In genomic region chr12:109915171-109916040, GRCh38 we compare ENCODE assay signal across 25 cellular contexts. TPM values are rescaled to one million over a fixed set of nuclear protein-coding genes. Genes with fewer than 3 reads are reported as not detected.
DNase-seq lines count a peak whose midpoint lies in the region; ATAC-seq and TF ChIP-seq lines count a peak whose summit lies in the region.
"Had no signal": no experiment of that assay in that cellular context is flagged by ENCODE, and none has a peak within 500 bp of the region (broad histone marks: within the 10 kb centered on the region; RNA-seq: fewer than 3 reads in every experiment).

No MANE protein-coding gene starts in this region.

- H3K27me3 Mint-ChIP-seq in CD14-positive monocyte (ENCODE audit: low read depth in 3 of 3), result peaks cover 0 to 1% (median 0%) of the 10 kb centered on the region in 3 donors
- peaks cover 3% of the 10 kb centered on the region for H3K27me3 Mint-ChIP-seq in endothelial cell (ENCODE audit: unreplicated experiment)
- H3K27me3 Mint-ChIP-seq: CD4-positive, alpha-beta T cell; stimulated activated naive B cell treated with anti-CD40 and anti-IgM and Interleukin-4, amounts not matched to agents 10 μg/mL and 1 μg/mL and 100 μg/mL, for 72 hours had no signal

- H3K4ac ChIP-seq in trophoblast cell (ENCODE audit: low read depth, low read length), result no peak overlapping the region

- H3K79me2 ChIP-seq in trophoblast cell (ENCODE audit: control insufficient read depth, insufficient read depth, low read length, poor library complexity), result no peaks in the 10 kb centered on the region

- H3K4me1 Mint-ChIP-seq in CD14-positive monocyte, result no peaks in the 10 kb centered on the region
- peaks cover 21% of the 10 kb centered on the region for H3K4me1 Mint-ChIP-seq in endothelial cell (ENCODE audit: unreplicated experiment)

- peaks cover 90 to 99% of the 10 kb centered on the region in 2 donors for H3K36me3 Mint-ChIP-seq in CD14-positive monocyte
- H3K36me3 Mint-ChIP-seq in endothelial cell (ENCODE audit: low read depth, unreplicated experiment), result peaks cover 72% of the 10 kb centered on the region

- no peak overlapping the region for H3K18ac ChIP-seq in trophoblast cell (ENCODE audit: low read length)

- ATAC-seq in GM21786 (IDR thresholded peaks at IDR 0.05; ENCODE audit: unreplicated experiment) (no peak), GM18511 (IDR thresholded peaks at IDR 0.05; ENCODE audit: unreplicated experiment) (no peak)
- ATAC-seq: activated T-cell treated with anti-CD3 and anti-CD28 coated beads, Interleukin-2, amount 50 U/mL, for 4 hours; Right ventricle myocardium inferior; stimulated activated naive B cell treated with anti-CD40 and anti-IgM and Interleukin-4, amounts not matched to agents 10 μg/mL and 1 μg/mL and 100 μg/mL, for 72 hours had no signal

- H2BK12ac ChIP-seq in trophoblast cell (ENCODE audit: low read length), result no peak overlapping the region

- no peak overlapping the region for H4K12ac ChIP-seq in trophoblast cell (ENCODE audit: low read depth, low read length)

- intact Hi-C loops in CD14-positive monocyte (cut with micrococcal nuclease), result no loop called here

- H4K8ac ChIP-seq in trophoblast cell (ENCODE audit: low read depth, low read length), result no peak overlapping the region

- H3K36me3 ChIP-seq in trophoblast cell (ENCODE audit: control insufficient read depth in 1 of 2, insufficient read depth in 2 of 2, low read length in 2 of 2), result peaks cover 36 to 46% of the 10 kb centered on the region in 2 experiments

- no peak overlapping the region for H2AK5ac ChIP-seq in trophoblast cell (ENCODE audit: low read length)

- H3K23ac ChIP-seq in trophoblast cell (ENCODE audit: low read length), result no peak overlapping the region

- no peaks in the 10 kb centered on the region for H3K9me3 Mint-ChIP-seq in CD14-positive monocyte
- H3K9me3 Mint-ChIP-seq in endothelial cell (ENCODE audit: unreplicated experiment), result no peaks in the 10 kb centered on the region
- H3K9me3 Mint-ChIP-seq: activated T-cell treated with anti-CD3 and anti-CD28 coated beads, Interleukin-2, amount 50 U/mL, for 4 hours; CD4-positive, alpha-beta T cell; stimulated activated naive B cell treated with anti-CD40 and anti-IgM and Interleukin-4, amounts not matched to agents 10 μg/mL and 1 μg/mL and 100 μg/mL, for 72 hours had no signal

- H2BK5ac ChIP-seq in trophoblast cell (ENCODE audit: low read depth, low read length, poor library complexity), result no peak overlapping the region

- H3K27me3 ChIP-seq in trophoblast cell (ENCODE audit: insufficient read depth, low read length), result no peaks in the 10 kb centered on the region
- H3K27me3 ChIP-seq: testis had no signal

- H2BK120ac ChIP-seq in trophoblast cell (ENCODE audit: insufficient read depth, low read length, poor library complexity), result no peak overlapping the region

- H3K27ac ChIP-seq in C4-2B (peak overlapping the region; percentile 73), trophoblast cell (ENCODE audit: low read depth, low read length) (no peak overlapping the region)
- H3K27ac ChIP-seq: testis had no signal

- no peak overlapping the region for H3K4me3 ChIP-seq in trophoblast cell (ENCODE audit: low read depth, low read length)
- H3K4me3 ChIP-seq: lung, testis had no signal

- H3K79me1 ChIP-seq in trophoblast cell (ENCODE audit: low read length), result no peaks in the 10 kb centered on the region

- H3K9ac ChIP-seq in trophoblast cell (ENCODE audit: low read length), result no peak overlapping the region

- H3K27ac Mint-ChIP-seq in CD14-positive monocyte (peak overlapping the region in 4 of 7 donors; percentile 3 to 81 (median 73)), endothelial cell (ENCODE audit: unreplicated experiment) (no peak overlapping the region)
- H3K27ac Mint-ChIP-seq: CD4-positive, alpha-beta T cell; stimulated activated naive B cell treated with anti-CD40 and anti-IgM and Interleukin-4, amounts not matched to agents 10 μg/mL and 1 μg/mL and 100 μg/mL, for 72 hours had no signal

- DNase-seq in CD14-positive monocyte (ENCODE audit: low spot score) (no peak), endothelial cell (ENCODE audit: low spot score) (no peak), trophoblast cell (peak; percentile 24 to 60), H4 (ENCODE audit: low spot score) (no peak)
- DNase-seq: activated CD8-positive, alpha-beta memory T cell treated with anti-CD3 and anti-CD28 coated beads for 24 hours; activated naive CD4-positive, alpha-beta T cell; activated T-cell treated with anti-CD3 and anti-CD28 coated beads, Interleukin-2, amount 50 U/mL, for 4 hours; amygdala; CD4-positive, alpha-beta T cell; cortex of kidney; EL; glutamatergic neuron; NCI-H1105 treated with DMSO at 0.1 percent for 48 hours; NCI-H2029 treated with DMSO at 0.1 percent for 48 hours; NCI-H774; nucleus accumbens; stimulated activated CD4-positive, alpha-beta T cell treated with anti-CD3 and anti-CD28 coated beads, Interleukin-4, amount 100 ng/mL, for 1 hour; stimulated activated naive B cell treated with anti-CD40 and anti-IgM and Interleukin-4, amounts not matched to agents 10 μg/mL and 1 μg/mL and 100 μg/mL, for 72 hours; T1000; testis had no signal

- H3K4me2 ChIP-seq in trophoblast cell (ENCODE audit: low read length), result no peak overlapping the region

- no peak overlapping the region for H4K91ac ChIP-seq in trophoblast cell (ENCODE audit: low read depth, low read length)

- no peaks in the 10 kb centered on the region for H3K4me1 ChIP-seq in trophoblast cell (ENCODE audit: control insufficient read depth in 1 of 2, insufficient read depth in 2 of 2, low read length in 2 of 2)
- H3K4me1 ChIP-seq: testis had no signal

- WGBS in trophoblast cell (ENCODE audit: extremely low coverage, insufficient coverage, insufficient read length), result no CpG with 5 or more reads among the region's 26 CpGs

- H2AFZ ChIP-seq in trophoblast cell (ENCODE audit: insufficient read depth, low read length, poor library complexity), result no peak overlapping the region

- H3K9me3 ChIP-seq in trophoblast cell (ENCODE audit: insufficient read depth, low read depth, low read length), result no peaks in the 10 kb centered on the region
- H3K9me3 ChIP-seq: testis had no signal

- no peak for TF ChIP-seq CTCF in C4-2B (conservative IDR thresholded peaks at IDR 0.05)
- TF ChIP-seq CTCF in CD14-positive monocyte (IDR thresholded peaks at IDR 0.05), result no peak
- TF ChIP-seq CTCF in endothelial cell (IDR thresholded peaks at IDR 0.05; ENCODE audit: unreplicated experiment), result no peak

- no peak overlapping the region for H3K4me3 Mint-ChIP-seq in CD14-positive monocyte
- peak overlapping the region; percentile 69 for H3K4me3 Mint-ChIP-seq in endothelial cell (ENCODE audit: unreplicated experiment)
- H3K4me3 Mint-ChIP-seq: activated T-cell treated with anti-CD3 and anti-CD28 coated beads, Interleukin-2, amount 50 U/mL, for 4 hours; CD4-positive, alpha-beta T cell; stimulated activated naive B cell treated with anti-CD40 and anti-IgM and Interleukin-4, amounts not matched to agents 10 μg/mL and 1 μg/mL and 100 μg/mL, for 72 hours had no signal

- H3K14ac ChIP-seq in trophoblast cell (ENCODE audit: low read length), result no peak overlapping the region

RNA-seq across cellular contexts. Expression of gene TCHP, which starts 15.3 kb away (rescaled TPM):
- polyA plus RNA-seq in CD14-positive monocyte, result 1 to 10 TPM; 2.6 to 7.3 TPM
- total RNA-seq in endothelial cell (ENCODE audit: unreplicated experiment), result 20.8 TPM
- polyA plus RNA-seq in trophoblast cell (2013), result 5.9 and 6.2 TPM in 2 replicates
- total RNA-seq in H4 (2014; rRNA removed; shearing (Covaris generic)), result 10.9 and 11.8 TPM in 2 replicates

RNA-seq across cellular contexts. Expression of gene GLTP, which starts 35.1 kb away (rescaled TPM):
- 10 to 100 TPM; 46.2 to 65.9 TPM for polyA plus RNA-seq in CD14-positive monocyte
- 51.2 TPM for total RNA-seq in endothelial cell (ENCODE audit: unreplicated experiment)
- polyA plus RNA-seq in trophoblast cell (2013), result 20.7 and 21.0 TPM in 2 replicates
- 23.6 and 30.4 TPM in 2 replicates for total RNA-seq in H4 (2014; rRNA removed; shearing (Covaris generic))

Comparison
In these comparisons a context has a peak if more than half of its experiments do, and no peak if none do; other contexts are left out.
1. DNase-seq: peak in trophoblast cell (2 of 2); none in CD14-positive monocyte (single experiment), endothelial cell (single experiment) and H4 (single experiment).